In the genomic region with DNA sequence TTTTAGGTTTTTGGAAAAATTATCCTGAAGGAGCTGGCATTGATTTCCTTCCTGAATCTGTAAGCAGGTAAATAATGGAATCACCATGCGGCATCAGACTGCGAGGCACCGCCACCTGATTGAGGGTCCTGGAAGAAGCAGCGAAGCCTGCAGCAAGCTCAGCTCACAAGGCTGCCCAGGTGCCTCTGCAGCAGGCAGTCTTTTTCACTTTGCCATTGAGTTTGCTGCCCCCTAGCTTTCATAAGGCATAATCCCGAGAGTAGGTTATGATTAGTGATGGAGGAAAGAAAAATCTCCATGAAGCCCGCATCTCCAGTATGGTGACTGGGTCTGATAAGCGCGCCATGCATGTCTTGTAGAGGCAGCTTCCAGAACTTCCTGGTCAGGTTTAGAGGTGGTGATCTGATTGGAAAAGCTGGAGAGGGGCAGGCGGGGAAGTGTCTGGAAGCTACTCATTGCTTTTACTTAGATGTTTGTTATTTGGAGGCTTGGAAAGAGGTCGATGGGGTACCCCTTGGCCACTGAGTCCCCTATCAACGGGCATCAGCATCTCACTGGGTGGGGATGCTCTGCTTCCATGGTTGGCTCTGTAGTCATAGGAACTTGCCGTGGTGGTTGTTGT, we compare ENCODE assay signal across 8 cellular contexts. TPM values are rescaled to one million over a fixed set of nuclear protein-coding genes. Genes with fewer than 3 reads are reported as not detected.
DNase-seq lines count a peak whose midpoint lies in the region; ATAC-seq, FAIRE-seq and TF ChIP-seq lines count a peak whose summit lies in the region.

No MANE protein-coding gene starts in this region.

- no peaks in the 10 kb centered on the region for H3K36me3 ChIP-seq in mucosa of descending colon (ENCODE audit: low read depth)

- intact Hi-C loops in mucosa of descending colon (cut with DNase I, micrococcal nuclease), result loop anchor here (5.0 to 10.0 kb wide), 2 partner anchors 313 to 321 kb away; no protein-coding TSS in a partner anchor

- TF ChIP-seq CTCF in epithelial cell of esophagus (IDR thresholded peaks at IDR 0.05; ENCODE audit: insufficient read depth, low read depth, low read length, missing control alignments) (peak; percentile 83), mucosa of descending colon (IDR thresholded peaks at IDR 0.05) (peak; percentile 51)

- ATAC-seq in GM19351 (IDR thresholded peaks at IDR 0.05; ENCODE audit: unreplicated experiment) (peak; percentile 69), mucosa of descending colon (peak; percentile 85), GM21423 (IDR thresholded peaks at IDR 0.05; ENCODE audit: unreplicated experiment) (no peak), GM21737 (IDR thresholded peaks at IDR 0.05; ENCODE audit: unreplicated experiment) (no peak)

- H3K9me3 ChIP-seq in mucosa of descending colon, result no peaks in the 10 kb centered on the region

- DNase-seq in Caki2 (ENCODE audit: low read depth), result peak; percentile 56
- DNase-seq in NCI-H146 treated with DMSO at 0.1 percent for 48 hours (lab: John Stamatoyannopoulos, UW; ENCODE audit: unreplicated experiment), result peak; percentile 95
- peak; percentile 78 for DNase-seq in epithelial cell of esophagus (ENCODE audit: low read depth)
- peak in 2 of 3 donors; percentile 39 to 72 for DNase-seq in mucosa of descending colon

- H3K4me3 ChIP-seq in epithelial cell of esophagus (ENCODE audit: low read length), result no peak overlapping the region
- H3K4me3 ChIP-seq in mucosa of descending colon, result no peak overlapping the region

- in situ Hi-C loops in Caki2 (cut with HindIII; ENCODE audit: low pct_unique_long_range_greater_than_20kb, low sequenced_read_pairs), result no loop called here

- peak; percentile 68 for FAIRE-seq in TTC549 (lab: Jason Lieb, UNC)

- H3K4me1 ChIP-seq in mucosa of descending colon (ENCODE audit: low read depth), result no peaks in the 10 kb centered on the region

RNA-seq across cellular contexts. Expression of a gene that starts 26.7 kb away (rescaled TPM):
- not detected in 2 replicates for total RNA-seq in Caki2 (2014; rRNA removed; shearing (Covaris generic); ENCODE audit: low replicate concordance)
- total RNA-seq in mucosa of descending colon, result 10 to 100 TPM in 2 of 3 donors, 1 to 10 TPM in 1; 7.5 to 25.3 (median 15.3) TPM

Comparison
In these comparisons a context has a peak if more than half of its experiments do, and no peak if none do; other contexts are left out.
1. ATAC-seq: peak in GM19351 (single experiment) and mucosa of descending colon (single experiment); none in GM21423 (single experiment) and GM21737 (single experiment).
2. Peak in every context shown above with its lines, with median percentiles within 50 percentile points of each other: DNase-seq.